28 cellular contexts compared by ENCODE assay signal in the genomic region with DNA sequence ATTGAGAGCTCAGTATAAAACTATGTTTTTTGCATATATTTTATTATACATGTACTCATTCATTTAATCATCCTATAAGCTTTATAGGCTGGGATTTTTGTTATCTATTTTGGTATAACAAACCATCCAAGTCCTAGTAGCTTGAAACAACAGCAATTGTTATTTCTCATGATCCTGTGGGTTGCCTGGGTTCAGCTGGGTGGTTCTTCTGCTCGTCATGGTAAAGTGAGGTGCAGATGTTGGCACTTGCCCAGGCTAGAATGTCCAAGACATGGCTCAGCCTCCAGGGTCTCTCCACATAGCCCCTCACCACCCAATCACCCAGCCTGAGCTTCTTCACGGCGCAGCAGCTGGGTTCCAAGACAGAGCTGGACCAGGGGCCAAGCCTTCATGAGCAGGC. TPM values are rescaled to one million over a fixed set of nuclear protein-coding genes. Genes with fewer than 3 reads are reported as not detected.
"Had no signal": no experiment of that assay in that cellular context is flagged by ENCODE, and none has a peak within 500 bp of the region (broad histone marks: within the 10 kb centered on the region; RNA-seq: fewer than 3 reads in every experiment).

No MANE protein-coding gene starts in this region.

- H3K9ac ChIP-seq: parathyroid adenoma had no signal

- H3K36me3 ChIP-seq: esophagus squamous epithelium, prostate gland, right atrium auricular region, sigmoid colon had no signal

- H3K9me3 ChIP-seq: esophagus squamous epithelium, heart right ventricle, mucosa of descending colon, prostate gland, right atrium auricular region, testis, tibial artery had no signal

- H3K79me2 ChIP-seq: parathyroid adenoma had no signal

- H3K4me1 ChIP-seq: parathyroid adenoma, prostate gland, right atrium auricular region, sigmoid colon, testis, tibial artery had no signal

- FAIRE-seq: endometrium, keratinocyte had no signal

- H3K27ac ChIP-seq: esophagus squamous epithelium, heart right ventricle, parathyroid adenoma, prostate gland, right atrium auricular region, sigmoid colon, testis, tibial artery had no signal

- DNase-seq: cortex of kidney; effector memory CD8-positive, alpha-beta T cell; erythroblast; esophagus squamous epithelium; foreskin melanocyte; glutamatergic neuron; heart right ventricle; hippocampal formation; mesenchymal stem cell; mucosa of descending colon; naive B cell; sigmoid colon; stimulated activated CD4-positive, alpha-beta T cell treated with anti-CD3 and anti-CD28 coated beads, Interleukin-4, amount 100 ng/mL, for 4 hours; stimulated activated naive CD8-positive, alpha-beta T cell treated with anti-CD3 and anti-CD28 coated beads, Interleukin-15, Interleukin-2, amounts not matched to agents 100 U/mL and 50 U/mL, for 24 hours; substantia nigra; testis; tibial artery had no signal

- ATAC-seq: effector memory CD8-positive, alpha-beta T cell; heart right ventricle; mucosa of descending colon; natural killer cell treated with Interleukin-12 subunit alpha and Interleukin-12 subunit beta and Interleukin-15 and Interleukin-18, amount 100 ng/mL, for 72 hours; stimulated activated memory B cell treated with anti-CD40 and anti-IgM and Interleukin-4, amounts not matched to agents 10 μg/mL and 1 μg/mL and 100 μg/mL, for 72 hours; stimulated activated naive CD8-positive, alpha-beta T cell treated with anti-CD3 and anti-CD28 coated beads, Interleukin-15, Interleukin-2, amounts not matched to agents 100 U/mL and 50 U/mL, for 24 hours had no signal

- H3K4me3 ChIP-seq: esophagus squamous epithelium, heart right ventricle, lung, mucosa of descending colon, prostate gland, right atrium auricular region, sigmoid colon, testis, tibial artery had no signal

- H3K27me3 ChIP-seq: right atrium auricular region, testis had no signal

- H2AFZ ChIP-seq: parathyroid adenoma had no signal

RNA-seq across cellular contexts. Expression of a gene that starts 36.7 kb away (rescaled TPM):
- total RNA-seq: dermis microvascular lymphatic vessel endothelial cell, mesothelial cell of epicardium, neural crest cell had no signal
- polyA plus RNA-seq: keratinocyte had no signal
